ENCODE assay signal across 15 cellular contexts in the genomic region with DNA sequence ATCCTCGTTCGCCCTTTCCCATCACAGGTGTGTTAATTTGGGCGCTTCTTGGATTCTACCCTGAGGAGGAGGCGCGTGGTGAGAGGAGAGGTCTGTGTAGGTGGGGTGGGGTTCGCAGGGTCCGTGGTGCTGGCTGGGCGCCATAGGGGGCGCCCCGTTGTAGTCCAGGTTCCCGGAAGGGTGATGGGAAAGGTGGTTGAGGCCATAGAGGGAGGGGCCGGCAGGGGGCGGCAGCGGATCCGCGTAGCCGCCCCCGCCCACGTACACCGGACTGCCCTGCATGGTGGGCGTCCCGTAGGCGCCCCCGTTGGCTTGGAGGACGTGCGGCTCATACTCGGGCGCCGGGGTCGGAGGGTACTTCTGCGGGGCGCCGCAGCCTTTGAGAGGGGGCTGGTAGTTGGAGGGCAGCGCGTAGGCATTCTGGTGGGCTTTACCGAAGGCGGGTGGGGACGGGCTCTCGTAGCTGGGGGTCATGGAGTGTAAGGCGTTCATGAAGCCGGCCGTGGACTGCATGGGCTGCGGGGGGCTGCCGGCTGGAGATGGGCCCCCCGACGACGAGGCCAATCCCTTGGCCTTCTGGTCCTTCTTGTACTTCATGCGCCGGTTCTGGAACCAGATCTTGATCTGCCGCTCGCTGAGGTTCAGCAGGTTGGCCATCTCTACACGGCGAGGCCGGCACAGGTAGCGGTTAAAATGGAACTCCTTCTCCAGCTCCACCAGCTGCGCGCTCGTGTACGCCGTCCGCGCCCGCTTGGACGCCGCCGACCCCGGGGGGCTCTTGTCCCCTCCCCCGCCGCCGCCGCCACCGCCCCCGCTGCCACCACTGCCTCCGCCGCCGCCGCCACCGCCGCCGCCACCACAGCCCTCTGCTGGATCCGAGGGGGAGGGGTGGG. TPM values are rescaled to one million over a fixed set of nuclear protein-coding genes. Genes with fewer than 3 reads are reported as not detected.
A peak's percentile ranks its signal among the peaks of the same experiment; 100 is the strongest.
DNase-seq lines count a peak whose midpoint lies in the region; ATAC-seq and TF ChIP-seq lines count a peak whose summit lies in the region.
"Had no signal": no experiment of that assay in that cellular context is flagged by ENCODE, and none has a peak within 500 bp of the region (broad histone marks: within the 10 kb centered on the region; RNA-seq: fewer than 3 reads in every experiment).

No MANE protein-coding gene starts in this region.

- TF ChIP-seq CTCF in BE2C (IDR thresholded peaks at IDR 0.05; ENCODE audit: low read depth, low read length) (peak; percentile 24; the same call in 1 of the 2 replicates), Panc1 (IDR thresholded peaks at IDR 0.05) (peak; percentile 77), fibroblast of lung (conservative IDR thresholded peaks at IDR 0.05 in 1 of 2, IDR thresholded peaks at IDR 0.05 in 1 of 2; ENCODE audit: low read depth in 1 of 2, low read length in 2 of 2) (peak; percentile 27 to 36), neural progenitor cell (IDR thresholded peaks at IDR 0.05) (peak; percentile 44)

- in situ Hi-C loops in Panc1 (cut with HindIII; ENCODE audit: low pct_unique_long_range_greater_than_20kb, low sequenced_read_pairs), result no loop called here

- H3K4me2 ChIP-seq in fibroblast of lung (ENCODE audit: extremely low read depth, insufficient read depth, low read length), result peak overlapping the region; percentile 95
- no peak overlapping the region for H3K4me2 ChIP-seq in neural progenitor cell

- H3K4me1 ChIP-seq in BE2C, result no peaks in the 10 kb centered on the region
- H3K4me1 ChIP-seq in Panc1 (ENCODE audit: control insufficient read depth, insufficient read depth, low read length), result peaks cover 80% of the 10 kb centered on the region
- peaks cover 39% of the 10 kb centered on the region for H3K4me1 ChIP-seq in fibroblast of lung (ENCODE audit: control insufficient read depth, extremely low read depth, insufficient read depth, low read length)
- H3K4me1 ChIP-seq in neural progenitor cell, result no peaks in the 10 kb centered on the region

- BruUV-seq in Panc1 (replicated peaks; lab: Mats Ljungman, UMichigan), result no TSS peak

- no peak overlapping the region for H3K4me3 Mint-ChIP-seq in neural progenitor cell
- H3K4me3 Mint-ChIP-seq: CD14-positive monocyte had no signal

- peaks cover 11% of the 10 kb centered on the region for H3F3A ChIP-seq in neural progenitor cell (ENCODE audit: low read depth)

- H3K27ac ChIP-seq in Panc1 (ENCODE audit: low read length) (peak overlapping the region; percentile 98), fibroblast of lung (ENCODE audit: insufficient read depth, low read length) (peak overlapping the region; percentile 97), neural progenitor cell (no peak overlapping the region)
- H3K27ac ChIP-seq: right lobe of liver had no signal

- H3K79me2 ChIP-seq in fibroblast of lung (ENCODE audit: control insufficient read depth, insufficient read depth, low read length) (peaks cover 94% of the 10 kb centered on the region), neural progenitor cell (ENCODE audit: low read depth) (no peaks in the 10 kb centered on the region)

- CTCF ChIA-PET in Panc1 (lab: Charles Lee), result interaction anchor here (0.7 kb wide), 1 partner anchor 160 kb away, joined by 3 read pairs; no protein-coding TSS in a partner anchor

- no peak overlapping the region for H2AFZ ChIP-seq in fibroblast of lung (ENCODE audit: low read length)
- H2AFZ ChIP-seq in neural progenitor cell (replicated peaks), result no peak overlapping the region

- no peaks in the 10 kb centered on the region for H3K36me3 Mint-ChIP-seq in neural progenitor cell

- no peak for DNase-seq in BE2C
- DNase-seq in Panc1 (ENCODE audit: low read depth, low spot score), result no peak
- peak; percentile 40 to 41 for DNase-seq in fibroblast of lung (ENCODE audit: low read depth in 2 of 2)
- peak; percentile 38 for DNase-seq in neural progenitor cell (ENCODE audit: low spot score)
- no peak for DNase-seq in RKO (ENCODE audit: low spot score)
- no peak for DNase-seq in left lobe of liver (ENCODE audit: low spot score)
- DNase-seq: activated CD4-positive, alpha-beta T cell treated with anti-CD3 and anti-CD28 coated beads for 48 hours; activated effector memory CD4-positive, alpha-beta T cell treated with anti-CD3 and anti-CD28 coated beads, Interleukin-2, amount 50 U/mL, for 16 hours; midbrain; NCI-H1436 treated with DMSO at 0.1 percent for 48 hours; right lobe of liver; SW 1271 had no signal

- H3K27me3 ChIP-seq in BE2C (peaks cover 90% of the 10 kb centered on the region), Panc1 (ENCODE audit: control insufficient read depth, insufficient read depth, low read length) (no peaks in the 10 kb centered on the region), fibroblast of lung (ENCODE audit: control insufficient read depth, insufficient read depth, low read length) (no peaks in the 10 kb centered on the region), neural progenitor cell (peaks cover 100% of the 10 kb centered on the region)
- H3K27me3 ChIP-seq: right lobe of liver had no signal

- POLR2A ChIA-PET in Panc1 (lab: Charles Lee), result interaction anchor here (0.5 kb wide), 1 partner anchor 9 kb away, joined by 5 read pairs; no protein-coding TSS in a partner anchor

- no peak overlapping the region for H3K27ac Mint-ChIP-seq in neural progenitor cell
- H3K27ac Mint-ChIP-seq: CD14-positive monocyte had no signal

- H3K9ac ChIP-seq in fibroblast of lung (ENCODE audit: insufficient read depth, low read length) (peak overlapping the region; percentile 11), neural progenitor cell (no peak overlapping the region)

- H3K9me3 Mint-ChIP-seq in neural progenitor cell, result peaks cover 7% of the 10 kb centered on the region

- intact Hi-C loops in Panc1 (cut with micrococcal nuclease; ENCODE audit: unreplicated experiment), result no loop called here

- H3K9me3 ChIP-seq in BE2C (no peaks in the 10 kb centered on the region; the same call in 1 of the 2 replicates), Panc1 (ENCODE audit: control insufficient read depth, insufficient read depth, low read depth, low read length) (no peaks in the 10 kb centered on the region), fibroblast of lung (ENCODE audit: control insufficient read depth, insufficient read depth, low read depth, low read length) (no peaks in the 10 kb centered on the region), neural progenitor cell (ENCODE audit: low read depth) (no peaks in the 10 kb centered on the region)
- H3K9me3 ChIP-seq: right lobe of liver had no signal

- peaks cover under 1% of the 10 kb centered on the region for H3K4me1 Mint-ChIP-seq in neural progenitor cell

- peaks cover 90% of the 10 kb centered on the region for H3K27me3 Mint-ChIP-seq in neural progenitor cell (ENCODE audit: insufficient read depth, low read depth)

- H4K20me1 ChIP-seq in fibroblast of lung (ENCODE audit: control insufficient read depth, extremely low read depth, insufficient read depth, low read length) (no peaks in the 10 kb centered on the region), neural progenitor cell (ENCODE audit: low read depth) (peaks cover 97% of the 10 kb centered on the region)

- H3K4me3 ChIP-seq in BE2C (ENCODE audit: low read depth, low read length) (no peak overlapping the region), Panc1 (ENCODE audit: low read depth in 2 of 2, low read length in 2 of 2) (no peak overlapping the region), fibroblast of lung (replicated peaks in 1 of 4; ENCODE audit: control extremely low read depth in 1 of 4, insufficient read depth in 1 of 4, low read depth in 3 of 4, low read length in 4 of 4) (peak overlapping the region; percentile 33 to 80 (median 42)), neural progenitor cell (no peak overlapping the region)
- H3K4me3 ChIP-seq: right lobe of liver had no signal

- no peaks in the 10 kb centered on the region for H3K36me3 ChIP-seq in BE2C
- peaks cover 26% of the 10 kb centered on the region for H3K36me3 ChIP-seq in Panc1 (ENCODE audit: control insufficient read depth, insufficient read depth, low read length)
- peaks cover 21% of the 10 kb centered on the region for H3K36me3 ChIP-seq in fibroblast of lung (ENCODE audit: control insufficient read depth, insufficient read depth, low read length)
- H3K36me3 ChIP-seq in neural progenitor cell, result no peaks in the 10 kb centered on the region
- H3K36me3 ChIP-seq: right lobe of liver had no signal

- no peak for ATAC-seq in Panc1
- ATAC-seq in HG03025 (IDR thresholded peaks at IDR 0.05; ENCODE audit: low FRiP score, unreplicated experiment), result no peak
- ATAC-seq in GM18502 (IDR thresholded peaks at IDR 0.05; ENCODE audit: poor library complexity, unreplicated experiment), result no peak
- ATAC-seq in left lobe of liver, result no peak

RNA-seq across cellular contexts. Expression of a gene that starts 5.7 kb away (rescaled TPM):
- polyA plus RNA-seq in BE2C (2012; ENCODE audit: insufficient read depth, insufficient read length, low read depth), result not detected
- total RNA-seq in Panc1 (2021; ENCODE audit: unreplicated experiment) (70.1 TPM), fibroblast of lung (9.2 and 12.2 TPM in 2 replicates), neural progenitor cell (ENCODE audit: low replicate concordance) (not detected in 2 replicates), left lobe of liver (2.3 TPM)
- polyA plus RNA-seq in Panc1 (2012; ENCODE audit: insufficient read length), result 66.6 TPM
- polyA plus RNA-seq in fibroblast of lung, result 12.3 and 15.9 TPM in 2 replicates
- 18.2 and 25.8 TPM in 2 replicates for polyA plus RNA-seq in fibroblast of lung (2012)
- 10.2 and 12.9 TPM in 2 replicates for polyA minus RNA-seq in fibroblast of lung (ENCODE audit: low replicate concordance)

RNA-seq across cellular contexts. Expression of a gene that starts 19.7 kb away (rescaled TPM):
- not detected for polyA plus RNA-seq in BE2C (2012; ENCODE audit: insufficient read depth, insufficient read length, low read depth)
- not detected for total RNA-seq in Panc1 (2021; ENCODE audit: unreplicated experiment)
- polyA plus RNA-seq in Panc1 (2012; ENCODE audit: insufficient read length), result not detected
- total RNA-seq in fibroblast of lung, result not detected in 2 replicates
- not detected in 2 replicates for polyA plus RNA-seq in fibroblast of lung
- polyA plus RNA-seq in fibroblast of lung (2012), result not detected in 2 replicates
- polyA minus RNA-seq in fibroblast of lung (ENCODE audit: low replicate concordance), result not detected in 2 replicates
- not detected in 2 replicates for total RNA-seq in neural progenitor cell (ENCODE audit: low replicate concordance)
- total RNA-seq in left lobe of liver, result not detected
- total RNA-seq: right lobe of liver had no signal
- polyA plus RNA-seq: CD14-positive monocyte had no signal

RNA-seq across cellular contexts. Expression of a gene that starts 27.6 kb away (rescaled TPM):
- not detected for polyA plus RNA-seq in BE2C (2012; ENCODE audit: insufficient read depth, insufficient read length, low read depth)
- total RNA-seq in Panc1 (2021; ENCODE audit: unreplicated experiment) (27.9 TPM), fibroblast of lung (6.2 and 8.9 TPM in 2 replicates), neural progenitor cell (ENCODE audit: low replicate concordance) (not detected in 2 replicates), left lobe of liver (1.1 TPM)
- polyA plus RNA-seq in Panc1 (2012; ENCODE audit: insufficient read length), result 19.4 TPM
- 3.4 and 3.8 TPM in 2 replicates for polyA plus RNA-seq in fibroblast of lung
- 4.5 and 5.6 TPM in 2 replicates for polyA plus RNA-seq in fibroblast of lung (2012)
- 3.8 and 5.0 TPM in 2 replicates for polyA minus RNA-seq in fibroblast of lung (ENCODE audit: low replicate concordance)
- polyA plus RNA-seq: CD14-positive monocyte had no signal

RNA-seq across cellular contexts. Expression of a gene that starts 39.5 kb away (rescaled TPM):
- not detected for polyA plus RNA-seq in BE2C (2012; ENCODE audit: insufficient read depth, insufficient read length, low read depth)
- 127 TPM for total RNA-seq in Panc1 (2021; ENCODE audit: unreplicated experiment)
- polyA plus RNA-seq in Panc1 (2012; ENCODE audit: insufficient read length), result 113 TPM
- 15.7 and 28.6 TPM in 2 replicates for total RNA-seq in fibroblast of lung
- polyA plus RNA-seq in fibroblast of lung, result 15.7 and 19.5 TPM in 2 replicates
- polyA plus RNA-seq in fibroblast of lung (2012), result 20.9 and 25.3 TPM in 2 replicates
- 3.5 and 4.9 TPM in 2 replicates for polyA minus RNA-seq in fibroblast of lung (ENCODE audit: low replicate concordance)
- total RNA-seq in neural progenitor cell (ENCODE audit: low replicate concordance), result not detected in 2 replicates
- total RNA-seq in left lobe of liver, result 1.9 TPM
- polyA plus RNA-seq: CD14-positive monocyte had no signal

RNA-seq across cellular contexts. Expression of a gene that starts 43.0 kb away (rescaled TPM):
- polyA plus RNA-seq in BE2C (2012; ENCODE audit: insufficient read depth, insufficient read length, low read depth), result not detected
- total RNA-seq in Panc1 (2021; ENCODE audit: unreplicated experiment) (67.2 TPM), fibroblast of lung (1.0 and 2.1 TPM in 2 replicates), neural progenitor cell (ENCODE audit: low replicate concordance) (not detected in 2 replicates), left lobe of liver (0.55 TPM)
- polyA plus RNA-seq in Panc1 (2012; ENCODE audit: insufficient read length), result 64.4 TPM
- polyA plus RNA-seq in fibroblast of lung, result 9.4 and 17.2 TPM in 2 replicates
- polyA plus RNA-seq in fibroblast of lung (2012), result 24.6 and 41.8 TPM in 2 replicates
- 3.8 and 5.5 TPM in 2 replicates for polyA minus RNA-seq in fibroblast of lung (ENCODE audit: low replicate concordance)
- polyA plus RNA-seq: CD14-positive monocyte had no signal

Comparison
In these comparisons a context has a peak if more than half of its experiments do, and no peak if none do; other contexts are left out.
1. DNase-seq: peak in fibroblast of lung (2 of 2) and neural progenitor cell (single experiment); none in BE2C (single experiment), Panc1 (single experiment), RKO (single experiment) and left lobe of liver (single experiment).
2. H3K4me3 ChIP-seq: peak in fibroblast of lung (4 of 4); none in BE2C (single experiment), Panc1 (0 of 2) and neural progenitor cell (single experiment).
3. CTCF ChIP-seq: peak in every context shown above with its lines; median percentile 77 in Panc1; 44 in neural progenitor cell; 32 in fibroblast of lung; 24 in BE2C.